ENCODE assay signal across 19 cellular contexts in the genomic region with DNA sequence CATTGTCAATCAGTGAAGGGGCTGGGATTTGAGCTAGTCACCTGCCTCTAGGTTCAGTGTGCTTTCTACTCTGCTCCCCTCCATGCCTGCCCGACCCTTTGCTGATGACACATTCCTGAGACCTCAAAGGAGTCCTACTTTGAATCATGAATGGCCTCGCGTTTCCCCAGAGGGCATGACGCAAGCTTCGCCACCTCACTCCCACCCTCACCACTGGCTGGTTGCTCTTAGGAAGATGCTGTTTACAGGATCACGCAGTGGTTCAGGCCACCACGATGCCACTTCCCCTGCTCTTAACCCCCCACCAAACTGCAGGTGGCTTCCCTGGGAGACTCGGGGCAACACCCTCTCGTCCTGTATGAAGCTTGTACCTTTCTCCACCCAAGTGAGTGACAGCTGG.
"Had no signal": no experiment of that assay in that cellular context is flagged by ENCODE, and none has a peak within 500 bp of the region (broad histone marks: within the 10 kb centered on the region; RNA-seq: fewer than 3 reads in every experiment).

No MANE protein-coding gene starts in this region.

- ATAC-seq: effector memory CD8-positive, alpha-beta T cell; gastrocnemius medialis; left ventricle myocardium superior; natural killer cell; SK-N-SH treated with all-trans-retinoic acid at 6 μM for 48 hours had no signal

- H3K4me3 Mint-ChIP-seq: activated naive CD8-positive, alpha-beta T cell treated with anti-CD3 and anti-CD28 coated beads, Interleukin-2, amount 10 ng/mL, durations not matched to agents 7 days and 5 days; central memory CD8-positive, alpha-beta T cell; effector memory CD8-positive, alpha-beta T cell; natural killer cell had no signal

- H3K36me3 Mint-ChIP-seq: activated naive CD8-positive, alpha-beta T cell treated with anti-CD3 and anti-CD28 coated beads, Interleukin-2, amount 10 ng/mL, durations not matched to agents 7 days and 5 days; natural killer cell had no signal

- H3K27ac Mint-ChIP-seq: activated naive CD8-positive, alpha-beta T cell treated with anti-CD3 and anti-CD28 coated beads, Interleukin-2, amount 10 ng/mL, durations not matched to agents 7 days and 5 days; activated T-helper 2 cell treated with anti-CD3 and anti-CD28 coated beads, Interferon-gamma antibody, Interleukin-2, Interleukin-4, amounts not matched to agents 10 μg/mL and 5 μg/mL and 100 μg/mL, durations not matched to agents 14 hours and 24 hours and 36 hours; effector memory CD8-positive, alpha-beta T cell; natural killer cell; progenitor cell of endocrine pancreas had no signal

- H3K9me3 Mint-ChIP-seq: activated naive CD8-positive, alpha-beta T cell treated with anti-CD3 and anti-CD28 coated beads, Interleukin-2, amount 10 ng/mL, durations not matched to agents 7 days and 5 days; activated T-helper 2 cell treated with anti-CD3 and anti-CD28 coated beads, Interferon-gamma antibody, Interleukin-2, Interleukin-4, amounts not matched to agents 10 μg/mL and 5 μg/mL and 100 μg/mL, durations not matched to agents 14 hours and 24 hours and 36 hours; central memory CD8-positive, alpha-beta T cell; effector memory CD8-positive, alpha-beta T cell; natural killer cell had no signal

- H3K4me1 Mint-ChIP-seq: central memory CD8-positive, alpha-beta T cell had no signal

- DNase-seq: activated CD8-positive, alpha-beta memory T cell treated with anti-CD3 and anti-CD28 coated beads, Interleukin-2, amount 50 U/mL, for 4 hours; activated naive CD4-positive, alpha-beta T cell; activated naive CD8-positive, alpha-beta T cell treated with anti-CD3 and anti-CD28 coated beads, Interleukin-2, amount 10 ng/mL, durations not matched to agents 7 days and 5 days; amniotic stem cell; dorsolateral prefrontal cortex; effector memory CD8-positive, alpha-beta T cell; gastrocnemius medialis; hypothalamus; left ventricle myocardium superior; mammary epithelial cell; midbrain; natural killer cell; retina; stimulated activated CD4-positive, alpha-beta T cell treated with anti-CD3 and anti-CD28 coated beads, Interleukin-4, amount 100 ng/mL, for 24 hours; stomach had no signal
